Comparison of ENCODE assay signal across 8 cellular contexts in the genomic region with DNA sequence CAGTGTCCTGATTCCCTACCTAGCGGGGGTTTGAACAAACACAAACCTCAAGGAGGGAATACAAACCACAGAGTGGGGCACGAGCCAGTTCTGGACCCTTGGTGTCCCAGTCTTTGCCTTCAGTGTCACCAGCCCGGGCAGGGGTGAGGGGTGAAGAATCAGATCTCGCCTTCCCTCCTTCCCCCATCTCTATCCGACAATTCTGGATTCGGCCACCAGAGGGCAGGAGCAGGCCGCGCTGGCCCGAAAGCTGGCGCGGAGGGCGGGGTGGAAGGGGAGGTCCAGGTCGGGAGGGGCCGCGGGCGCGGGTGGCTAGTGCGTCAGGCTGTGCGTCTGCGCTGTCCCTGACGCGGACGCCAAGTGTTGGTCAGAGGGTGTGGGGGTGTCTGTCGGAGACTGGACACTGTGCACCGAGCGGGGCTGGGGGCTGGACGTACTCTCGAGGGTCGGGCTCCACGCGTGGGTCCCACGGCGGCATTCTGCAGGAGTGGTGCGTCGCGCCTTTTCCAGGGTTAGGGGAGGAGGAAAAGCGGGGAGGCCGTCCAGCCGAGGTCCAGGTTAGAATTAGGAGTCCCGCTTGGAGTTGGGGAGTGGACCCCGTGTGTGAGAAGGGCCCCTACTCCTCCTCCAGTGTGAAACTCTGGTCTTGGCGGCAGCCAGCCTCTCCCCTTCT. TPM values are rescaled to one million over a fixed set of nuclear protein-coding genes. Genes with fewer than 3 reads are reported as not detected.
A peak's percentile ranks its signal among the peaks of the same experiment; 100 is the strongest.
DNase-seq lines count a peak whose midpoint lies in the region; ATAC-seq and TF ChIP-seq lines count a peak whose summit lies in the region.

No MANE protein-coding gene starts in this region.

- H3K9me3 Mint-ChIP-seq in endodermal cell, result no peaks in the 10 kb centered on the region

- peak overlapping the region; percentile 30 for H3K9ac ChIP-seq in endodermal cell (ENCODE audit: extremely low read depth, low read length, poor library complexity, severe bottlenecking)

- H3K9me3 ChIP-seq in endodermal cell (ENCODE audit: control insufficient read depth, low read length), result no peaks in the 10 kb centered on the region
- H3K9me3 ChIP-seq in mesodermal cell (ENCODE audit: control insufficient read depth, low read length), result no peaks in the 10 kb centered on the region

- peak overlapping the region; percentile 87 for H3K27ac Mint-ChIP-seq in endodermal cell

- H3K4me1 Mint-ChIP-seq in endodermal cell, result peaks cover 27% of the 10 kb centered on the region

- peaks cover 80% of the 10 kb centered on the region for H3K27me3 Mint-ChIP-seq in endodermal cell (ENCODE audit: insufficient read depth)

- peak; percentile 88 for DNase-seq in GM10248 (ENCODE audit: extremely low spot score)
- DNase-seq in HPDE6-E6E7 (ENCODE audit: extremely low spot score), result peak; percentile 81
- DNase-seq in NCI-H82 (lab: John Stamatoyannopoulos, UW), result peak; percentile 93
- DNase-seq in activated CD8-positive, alpha-beta memory T cell treated with anti-CD3 and anti-CD28 coated beads for 48 hours (ENCODE audit: low read depth in 2 of 3, low spot score in 2 of 3), result peak; percentile 59 to 93 (median 78)
- peak; percentile 97 for DNase-seq in endodermal cell
- peak; percentile 71 for DNase-seq in stimulated activated CD8-positive, alpha-beta memory T cell treated with anti-CD3 and anti-CD28 coated beads, Interleukin-15, amount 100 ng/mL, for 24 hours (ENCODE audit: low read depth)

- CTCF ChIA-PET in GM10248 (lab: Yijun Ruan, JAX), result interaction anchor here (0.6 to 5.2 kb wide), 28 partner anchors 9 to 163 kb away, joined by 3 to 60 read pairs (median 4); partner anchors contain the start of gene CDK5R2

- no peaks in the 10 kb centered on the region for H3K36me3 Mint-ChIP-seq in endodermal cell (ENCODE audit: low read depth)

- ATAC-seq in GM18870 (IDR thresholded peaks at IDR 0.05; ENCODE audit: unreplicated experiment), result no peak

- H3K27ac ChIP-seq in endodermal cell (ENCODE audit: low read depth, low read length) (no peak overlapping the region), mesodermal cell (ENCODE audit: low read depth, low read length, severe bottlenecking) (no peak overlapping the region)

- H3K36me3 ChIP-seq in endodermal cell (ENCODE audit: control insufficient read depth, insufficient read depth, low read length), result no peaks in the 10 kb centered on the region
- no peaks in the 10 kb centered on the region for H3K36me3 ChIP-seq in mesodermal cell (ENCODE audit: control insufficient read depth, insufficient read depth, low read length)

- WGBS in endodermal cell (ENCODE audit: insufficient coverage in 1 of 2, insufficient read length in 1 of 2), 2 experiments, result 9 to 14% methylated on average over 7 to 42 of the region's 42 CpGs
- WGBS in mesodermal cell (ENCODE audit: insufficient coverage in 2 of 2), 2 experiments, result 14 to 15% methylated on average over 22 to 36 of the region's 42 CpGs

- peak; percentile 92 for TF ChIP-seq CTCF in GM10248 (IDR thresholded peaks at IDR 0.05; ENCODE audit: control extremely low read depth, extremely low read depth, low read depth, missing control alignments)
- peak; percentile 93 for TF ChIP-seq CTCF in endodermal cell (conservative IDR thresholded peaks at IDR 0.05)

- H3K4me3 ChIP-seq in endodermal cell (ENCODE audit: low read length) (peak overlapping the region; percentile 67), mesodermal cell (ENCODE audit: extremely low read depth, insufficient read depth, low read length, poor library complexity, severe bottlenecking) (peak overlapping the region; percentile 19)

- H3K4me1 ChIP-seq in endodermal cell (ENCODE audit: control insufficient read depth, insufficient read depth, low read length), result peaks cover 18% of the 10 kb centered on the region
- H3K4me1 ChIP-seq in mesodermal cell (ENCODE audit: control insufficient read depth, insufficient read depth, low read length, poor library complexity, severe bottlenecking), result peaks cover 10% of the 10 kb centered on the region

- POLR2A ChIA-PET in GM10248 (lab: Yijun Ruan, JAX), result no interaction called here

- H3K27me3 ChIP-seq in endodermal cell (ENCODE audit: control insufficient read depth, insufficient read depth, low read length, poor library complexity, severe bottlenecking), result peaks cover 49% of the 10 kb centered on the region

- peak overlapping the region; percentile 49 for H3K4me3 Mint-ChIP-seq in endodermal cell

RNA-seq across cellular contexts. Expression of gene CRYBA2, which starts 2.9 kb away (rescaled TPM):
- 1 to 10 TPM; 2.6 to 3.5 TPM for total RNA-seq in endodermal cell
- not detected for polyA plus RNA-seq in endodermal cell (2013, experiment 1 of 2)
- polyA plus RNA-seq in endodermal cell (2013, experiment 2 of 2), result not detected
- polyA plus RNA-seq in mesodermal cell (2013, experiment 1 of 2), result 3.2 TPM
- polyA plus RNA-seq in mesodermal cell (2013, experiment 2 of 2), result 2.6 TPM

RNA-seq across cellular contexts. Expression of gene FEV, which starts 11.1 kb away (rescaled TPM):
- not detected for total RNA-seq in endodermal cell
- polyA plus RNA-seq in endodermal cell (2013, experiment 1 of 2), result 0.11 TPM
- polyA plus RNA-seq in endodermal cell (2013, experiment 2 of 2), result not detected
- 4.6 TPM for polyA plus RNA-seq in mesodermal cell (2013, experiment 1 of 2)
- 3.2 TPM for polyA plus RNA-seq in mesodermal cell (2013, experiment 2 of 2)

RNA-seq across cellular contexts. Expression of gene CDK5R2, which starts 36.6 kb away (rescaled TPM):
- under 1 TPM; 0.81 to 0.95 TPM for total RNA-seq in endodermal cell
- polyA plus RNA-seq in endodermal cell (2013, experiment 1 of 2), result 4.7 TPM
- polyA plus RNA-seq in endodermal cell (2013, experiment 2 of 2), result 4.8 TPM
- 0.74 TPM for polyA plus RNA-seq in mesodermal cell (2013, experiment 1 of 2)
- polyA plus RNA-seq in mesodermal cell (2013, experiment 2 of 2), result 0.40 TPM

RNA-seq across cellular contexts. Expression of gene CFAP65, which starts 45.2 kb away (rescaled TPM):
- total RNA-seq in endodermal cell, result 1 to 10 TPM in 1 of 2 donors, under 1 TPM in 1; 0.84 to 1.5 TPM
- polyA plus RNA-seq in endodermal cell (2013, experiment 1 of 2), result 1.2 TPM
- polyA plus RNA-seq in endodermal cell (2013, experiment 2 of 2), result 0.83 TPM
- 0.15 TPM for polyA plus RNA-seq in mesodermal cell (2013, experiment 1 of 2)
- polyA plus RNA-seq in mesodermal cell (2013, experiment 2 of 2), result 0.51 TPM
